Comparison of ENCODE assay signal across 1 cellular context in the genomic region with DNA sequence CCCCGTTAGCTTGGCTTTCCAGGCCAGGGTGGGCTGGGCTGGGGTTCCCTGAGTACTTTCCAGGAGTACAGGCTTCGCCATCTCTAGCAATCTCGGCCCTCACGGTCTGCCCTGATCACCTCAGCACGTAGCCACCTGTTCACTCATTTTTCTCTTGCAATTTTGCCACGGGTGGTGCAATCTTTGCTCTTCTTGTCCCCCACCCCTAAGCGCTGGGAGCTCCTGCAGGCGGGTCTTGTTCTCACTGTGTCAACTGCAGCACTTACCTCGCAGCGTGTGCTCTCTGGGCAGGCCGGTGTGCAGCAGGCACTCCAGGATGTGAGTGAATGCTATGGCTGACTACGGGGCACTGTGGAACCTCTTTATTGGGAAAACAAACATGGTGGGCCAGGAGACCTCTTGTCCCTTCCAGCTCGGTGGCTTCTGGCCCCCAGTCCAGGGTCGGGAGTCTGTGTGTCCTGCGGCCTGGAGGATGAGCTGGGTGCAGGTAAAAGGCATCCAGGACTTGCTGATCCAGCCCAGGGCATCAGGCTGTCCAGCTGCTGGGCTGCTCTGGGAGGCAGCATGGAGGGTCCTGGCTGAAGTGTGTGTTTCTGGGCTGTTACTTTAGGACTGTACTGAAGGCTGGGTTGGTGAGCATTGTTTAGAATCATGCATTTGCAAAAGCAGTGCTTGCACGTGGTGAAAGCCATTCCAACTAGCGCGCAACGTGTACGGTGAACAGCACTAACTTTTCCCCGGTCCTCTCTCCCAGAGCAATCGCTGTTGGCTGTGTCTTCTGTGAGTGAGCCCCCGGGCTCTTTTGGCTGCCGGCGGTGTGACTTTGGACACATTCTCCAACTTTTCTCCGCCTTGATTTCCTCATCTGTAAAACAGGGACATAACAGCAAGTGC.
TF ChIP-seq lines count a peak whose summit lies in the region.

No MANE protein-coding gene starts in this region.

TF ChIP-seq in GM23338, 12 proteins besides CTCF, POLR2A, EP300 and RAD21:
- no peak for TF ChIP-seq CREB1 (CRISPR knock-in tag; IDR thresholded peaks at IDR 0.05; ENCODE audit: low read depth)
- TF ChIP-seq JUNB (IDR thresholded peaks at IDR 0.05; ENCODE audit: unreplicated experiment): no peak
- no peak for TF ChIP-seq NANOG (IDR thresholded peaks at IDR 0.05; ENCODE audit: borderline replicate concordance)
- no peak for TF ChIP-seq ZNF331 (CRISPR knock-in tag; IDR thresholded peaks at IDR 0.05; ENCODE audit: low read depth)
- no peak for TF ChIP-seq EZH2 (IDR thresholded peaks at IDR 0.05; ENCODE audit: low read depth, unreplicated experiment)
- TF ChIP-seq, protein P1, sequence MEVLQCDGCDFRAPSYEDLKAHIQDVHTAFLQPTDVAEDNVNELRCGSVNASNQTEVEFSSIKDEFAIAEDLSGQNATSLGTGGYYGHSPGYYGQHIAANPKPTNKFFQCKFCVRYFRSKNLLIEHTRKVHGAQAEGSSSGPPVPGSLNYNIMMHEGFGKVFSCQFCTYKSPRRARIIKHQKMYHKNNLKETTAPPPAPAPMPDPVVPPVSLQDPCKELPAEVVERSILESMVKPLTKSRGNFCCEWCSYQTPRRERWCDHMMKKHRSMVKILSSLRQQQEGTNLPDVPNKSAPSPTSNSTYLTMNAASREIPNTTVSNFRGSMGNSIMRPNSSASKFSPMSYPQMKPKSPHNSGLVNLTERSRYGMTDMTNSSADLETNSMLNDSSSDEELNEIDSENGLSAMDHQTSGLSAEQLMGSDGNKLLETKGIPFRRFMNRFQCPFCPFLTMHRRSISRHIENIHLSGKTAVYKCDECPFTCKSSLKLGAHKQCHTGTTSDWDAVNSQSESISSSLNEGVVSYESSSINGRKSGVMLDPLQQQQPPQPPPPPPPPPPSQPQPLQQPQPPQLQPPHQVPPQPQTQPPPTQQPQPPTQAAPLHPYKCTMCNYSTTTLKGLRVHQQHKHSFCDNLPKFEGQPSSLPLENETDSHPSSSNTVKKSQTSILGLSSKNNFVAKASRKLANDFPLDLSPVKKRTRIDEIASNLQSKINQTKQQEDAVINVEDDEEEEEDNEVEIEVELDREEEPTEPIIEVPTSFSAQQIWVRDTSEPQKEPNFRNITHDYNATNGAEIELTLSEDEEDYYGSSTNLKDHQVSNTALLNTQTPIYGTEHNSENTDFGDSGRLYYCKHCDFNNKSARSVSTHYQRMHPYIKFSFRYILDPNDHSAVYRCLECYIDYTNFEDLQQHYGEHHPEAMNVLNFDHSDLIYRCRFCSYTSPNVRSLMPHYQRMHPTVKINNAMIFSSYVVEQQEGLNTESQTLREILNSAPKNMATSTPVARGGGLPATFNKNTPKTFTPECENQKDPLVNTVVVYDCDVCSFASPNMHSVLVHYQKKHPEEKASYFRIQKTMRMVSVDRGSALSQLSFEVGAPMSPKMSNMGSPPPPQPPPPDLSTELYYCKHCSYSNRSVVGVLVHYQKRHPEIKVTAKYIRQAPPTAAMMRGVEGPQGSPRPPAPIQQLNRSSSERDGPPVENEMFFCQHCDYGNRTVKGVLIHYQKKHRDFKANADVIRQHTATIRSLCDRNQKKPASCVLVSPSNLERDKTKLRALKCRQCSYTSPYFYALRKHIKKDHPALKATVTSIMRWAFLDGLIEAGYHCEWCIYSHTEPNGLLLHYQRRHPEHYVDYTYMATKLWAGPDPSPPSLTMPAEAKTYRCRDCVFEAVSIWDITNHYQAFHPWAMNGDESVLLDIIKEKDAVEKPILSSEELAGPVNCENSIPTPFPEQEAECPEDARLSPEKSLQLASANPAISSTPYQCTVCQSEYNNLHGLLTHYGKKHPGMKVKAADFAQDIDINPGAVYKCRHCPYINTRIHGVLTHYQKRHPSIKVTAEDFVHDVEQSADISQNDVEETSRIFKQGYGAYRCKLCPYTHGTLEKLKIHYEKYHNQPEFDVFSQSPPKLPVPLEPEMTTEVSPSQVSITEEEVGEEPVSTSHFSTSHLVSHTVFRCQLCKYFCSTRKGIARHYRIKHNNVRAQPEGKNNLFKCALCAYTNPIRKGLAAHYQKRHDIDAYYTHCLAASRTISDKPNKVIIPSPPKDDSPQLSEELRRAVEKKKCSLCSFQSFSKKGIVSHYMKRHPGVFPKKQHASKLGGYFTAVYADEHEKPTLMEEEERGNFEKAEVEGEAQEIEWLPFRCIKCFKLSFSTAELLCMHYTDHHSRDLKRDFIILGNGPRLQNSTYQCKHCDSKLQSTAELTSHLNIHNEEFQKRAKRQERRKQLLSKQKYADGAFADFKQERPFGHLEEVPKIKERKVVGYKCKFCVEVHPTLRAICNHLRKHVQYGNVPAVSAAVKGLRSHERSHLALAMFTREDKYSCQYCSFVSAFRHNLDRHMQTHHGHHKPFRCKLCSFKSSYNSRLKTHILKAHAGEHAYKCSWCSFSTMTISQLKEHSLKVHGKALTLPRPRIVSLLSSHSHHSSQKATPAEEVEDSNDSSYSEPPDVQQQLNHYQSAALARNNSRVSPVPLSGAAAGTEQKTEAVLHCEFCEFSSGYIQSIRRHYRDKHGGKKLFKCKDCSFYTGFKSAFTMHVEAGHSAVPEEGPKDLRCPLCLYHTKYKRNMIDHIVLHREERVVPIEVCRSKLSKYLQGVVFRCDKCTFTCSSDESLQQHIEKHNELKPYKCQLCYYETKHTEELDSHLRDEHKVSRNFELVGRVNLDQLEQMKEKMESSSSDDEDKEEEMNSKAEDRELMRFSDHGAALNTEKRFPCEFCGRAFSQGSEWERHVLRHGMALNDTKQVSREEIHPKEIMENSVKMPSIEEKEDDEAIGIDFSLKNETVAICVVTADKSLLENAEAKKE (CRISPR knock-in tag; IDR thresholded peaks at IDR 0.05): no peak
- no peak for TF ChIP-seq POLR2AphosphoS5 (IDR thresholded peaks at IDR 0.05; ENCODE audit: low read depth)
- TF ChIP-seq STAT1 (IDR thresholded peaks at IDR 0.05; ENCODE audit: unreplicated experiment): no peak
- TF ChIP-seq, protein P2, sequence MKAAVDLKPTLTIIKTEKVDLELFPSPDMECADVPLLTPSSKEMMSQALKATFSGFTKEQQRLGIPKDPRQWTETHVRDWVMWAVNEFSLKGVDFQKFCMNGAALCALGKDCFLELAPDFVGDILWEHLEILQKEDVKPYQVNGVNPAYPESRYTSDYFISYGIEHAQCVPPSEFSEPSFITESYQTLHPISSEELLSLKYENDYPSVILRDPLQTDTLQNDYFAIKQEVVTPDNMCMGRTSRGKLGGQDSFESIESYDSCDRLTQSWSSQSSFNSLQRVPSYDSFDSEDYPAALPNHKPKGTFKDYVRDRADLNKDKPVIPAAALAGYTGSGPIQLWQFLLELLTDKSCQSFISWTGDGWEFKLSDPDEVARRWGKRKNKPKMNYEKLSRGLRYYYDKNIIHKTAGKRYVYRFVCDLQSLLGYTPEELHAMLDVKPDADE (IDR thresholded peaks at IDR 0.05): no peak
- TF ChIP-seq EZH2phosphoT487 (IDR thresholded peaks at IDR 0.05; ENCODE audit: unreplicated experiment): no peak
- no peak for TF ChIP-seq ZNF114 (CRISPR knock-in tag; IDR thresholded peaks at IDR 0.05)
